ENCODE assay signal across 33 cellular contexts in genomic region chr13:65143920-65144319, GRCh38.
"Had no signal": no experiment of that assay in that cellular context is flagged by ENCODE, and none has a peak within 500 bp of the region (broad histone marks: within the 10 kb centered on the region; RNA-seq: fewer than 3 reads in every experiment).

No MANE protein-coding gene starts in this region.

- DNase-seq: Karpas-422, Kasumi-1, MG63, MM.1S, MV-4-11, NCI-H1048, NCI-H1092, NCI-H1092 treated with DMSO at 0.1 percent for 48 hours, NCI-H1105, NCI-H1105 treated with DMSO at 0.1 percent for 48 hours, NCI-H1417, NCI-H1417 treated with DMSO at 0.1 percent for 48 hours, NCI-H1436, NCI-H1436 treated with DMSO at 0.1 percent for 48 hours, NCI-H146, NCI-H1694, NCI-H1694 treated with DMSO at 0.1 percent for 48 hours, NCI-H187, NCI-H187 treated with DMSO at 0.1 percent for 48 hours, NCI-H1930, NCI-H2029, NCI-H2029 treated with DMSO at 0.1 percent for 48 hours, NCI-H2081, NCI-H2081 treated with DMSO at 0.1 percent for 48 hours, NCI-H2107, NCI-H2171, NCI-H2171 treated with DMSO at 0.1 percent for 48 hours, NCI-H2227 treated with DMSO at 0.1 percent for 48 hours, NCI-H226, NCI-H345, NCI-H446, NCI-H446 treated with DMSO at 0.1 percent for 48 hours, NCI-H510A had no signal
